8 cellular contexts compared by ENCODE assay signal in genomic region chr12:46385439-46385838, GRCh38. TPM values are rescaled to one million over a fixed set of nuclear protein-coding genes. Genes with fewer than 3 reads are reported as not detected.
DNase-seq lines count a peak whose midpoint lies in the region; TF ChIP-seq lines count a peak whose summit lies in the region.

No MANE protein-coding gene starts in this region.

- H3K4me3 Mint-ChIP-seq in T-helper 1 cell treated with Interleukin-12 subunit alpha and Interleukin-12 subunit beta and Interleukin-4 antibody, amounts not matched to agents 30 μg/mL and 1 μg/mL, for 36 hours, result peak overlapping the region; percentile 37
- peak overlapping the region; percentile 22 for H3K4me3 Mint-ChIP-seq in activated naive CD8-positive, alpha-beta T cell treated with anti-CD3 and anti-CD28 coated beads for 36 hours

- no peak for DNase-seq in T-helper 1 cell
- DNase-seq in activated naive CD8-positive, alpha-beta T cell treated with anti-CD3 and anti-CD28 coated beads for 36 hours, result no peak
- no peak for DNase-seq in tibial artery
- DNase-seq in activated gamma-delta T cell (lab: John Stamatoyannopoulos, UW), result no peak
- no peak for DNase-seq in GF-D8 (lab: John Stamatoyannopoulos, UW)
- DNase-seq in activated CD4-positive, CD25-positive, alpha-beta regulatory T cell treated with anti-CD3 and anti-CD28 coated beads, Interleukin-2, amount 50 U/mL, for 72 hours, result no peak

- H3K9me3 ChIP-seq in liver (ENCODE audit: control insufficient read depth in 4 of 4, low read length in 3 of 4) (no peaks in the 10 kb centered on the region), tibial artery (no peaks in the 10 kb centered on the region)

- H3K4me1 ChIP-seq in liver (ENCODE audit: control insufficient read depth in 4 of 4, insufficient read depth in 4 of 4, low read length in 3 of 4) (peaks cover 8 to 34% (median 29%) of the 10 kb centered on the region in 4 donors), tibial artery (peaks cover 0 to 78% (median 55%) of the 10 kb centered on the region in 4 donors)

- H3K27me3 Mint-ChIP-seq in T-helper 1 cell treated with Interleukin-12 subunit alpha and Interleukin-12 subunit beta and Interleukin-4 antibody, amounts not matched to agents 30 μg/mL and 1 μg/mL, for 36 hours (ENCODE audit: low read depth), result no peaks in the 10 kb centered on the region
- H3K27me3 Mint-ChIP-seq in activated naive CD8-positive, alpha-beta T cell treated with anti-CD3 and anti-CD28 coated beads for 36 hours, result no peaks in the 10 kb centered on the region

- intact Hi-C loops in tibial artery (cut with DNase I; ENCODE audit: low total_unique reads), result loop anchor here (2.0 kb wide), 1 partner anchor 15 kb away; no protein-coding TSS in a partner anchor

- H3K36me3 Mint-ChIP-seq in T-helper 1 cell treated with Interleukin-12 subunit alpha and Interleukin-12 subunit beta and Interleukin-4 antibody, amounts not matched to agents 30 μg/mL and 1 μg/mL, for 36 hours (ENCODE audit: low read depth), result peaks cover 10% of the 10 kb centered on the region
- no peaks in the 10 kb centered on the region for H3K36me3 Mint-ChIP-seq in activated naive CD8-positive, alpha-beta T cell treated with anti-CD3 and anti-CD28 coated beads for 36 hours

- H3K27ac Mint-ChIP-seq in T-helper 1 cell treated with Interleukin-12 subunit alpha and Interleukin-12 subunit beta and Interleukin-4 antibody, amounts not matched to agents 30 μg/mL and 1 μg/mL, for 36 hours, result no peak overlapping the region
- no peak overlapping the region for H3K27ac Mint-ChIP-seq in activated naive CD8-positive, alpha-beta T cell treated with anti-CD3 and anti-CD28 coated beads for 36 hours

- H3K4me3 ChIP-seq in liver (ENCODE audit: low read depth in 1 of 3, low read length in 3 of 3) (peak overlapping the region in 1 of 3 donors; percentile 28), tibial artery (no peak overlapping the region)

- no peak overlapping the region for H3K9ac ChIP-seq in liver (ENCODE audit: low read depth in 1 of 2, low read length in 2 of 2)

- TF ChIP-seq RAD21 in liver (IDR thresholded peaks at IDR 0.05), result peak; percentile 12 to 59

- H3K4me1 Mint-ChIP-seq in T-helper 1 cell treated with Interleukin-12 subunit alpha and Interleukin-12 subunit beta and Interleukin-4 antibody, amounts not matched to agents 30 μg/mL and 1 μg/mL, for 36 hours (ENCODE audit: low read depth), result peaks cover 41% of the 10 kb centered on the region
- H3K4me1 Mint-ChIP-seq in activated naive CD8-positive, alpha-beta T cell treated with anti-CD3 and anti-CD28 coated beads for 36 hours, result peaks cover 51% of the 10 kb centered on the region

- TF ChIP-seq CTCF in liver (IDR thresholded peaks at IDR 0.05; ENCODE audit: low read depth, low read length, missing input control) (no peak), tibial artery (IDR thresholded peaks at IDR 0.05) (no peak)

- H3K27me3 ChIP-seq in liver (ENCODE audit: control insufficient read depth in 4 of 4, insufficient read depth in 4 of 4, low read length in 3 of 4), result no peaks in the 10 kb centered on the region
- H3K27me3 ChIP-seq in tibial artery, result no peaks in the 10 kb centered on the region

- 56% methylated on average over 5 of the region's 5 CpGs for WGBS in liver

- H3K9me3 Mint-ChIP-seq in T-helper 1 cell treated with Interleukin-12 subunit alpha and Interleukin-12 subunit beta and Interleukin-4 antibody, amounts not matched to agents 30 μg/mL and 1 μg/mL, for 36 hours, result no peaks in the 10 kb centered on the region
- no peaks in the 10 kb centered on the region for H3K9me3 Mint-ChIP-seq in activated naive CD8-positive, alpha-beta T cell treated with anti-CD3 and anti-CD28 coated beads for 36 hours

- H3K27ac ChIP-seq in liver (ENCODE audit: low read depth in 1 of 2, low read length in 2 of 2) (peak overlapping the region; percentile 70 to 100), tibial artery (peak overlapping the region; percentile 98 to 99)

- H3K36me3 ChIP-seq in liver (ENCODE audit: control insufficient read depth in 4 of 4, insufficient read depth in 3 of 4, low read depth in 1 of 4, low read length in 3 of 4) (no peaks in the 10 kb centered on the region), tibial artery (no peaks in the 10 kb centered on the region)

TF ChIP-seq in liver, 16 proteins besides CTCF, POLR2A, EP300 and RAD21:
- TF ChIP-seq TAF1 (conservative IDR thresholded peaks at IDR 0.05) (peak; percentile 86), NR2F2 (IDR thresholded peaks at IDR 0.05) (no peak), REST (IDR thresholded peaks at IDR 0.05) (peak; percentile 56), RXRA (IDR thresholded peaks at IDR 0.05) (peak; percentile 69 to 74), FOXA2 (IDR thresholded peaks at IDR 0.05) (no peak), EGR1 (IDR thresholded peaks at IDR 0.05; ENCODE audit: low read depth in 2 of 2) (no peak), MAX (IDR thresholded peaks at IDR 0.05) (peak; percentile 49), JUND (IDR thresholded peaks at IDR 0.05) (peak in 1 of 2 donors; percentile 18), HNF4A (conservative IDR thresholded peaks at IDR 0.05) (peak in 1 of 2 donors; percentile 26), YY1 (IDR thresholded peaks at IDR 0.05) (peak; percentile 55), ATF3 (IDR thresholded peaks at IDR 0.05) (no peak), SP1 (IDR thresholded peaks at IDR 0.05) (peak; percentile 58)
- TF ChIP-seq, protein P1, sequence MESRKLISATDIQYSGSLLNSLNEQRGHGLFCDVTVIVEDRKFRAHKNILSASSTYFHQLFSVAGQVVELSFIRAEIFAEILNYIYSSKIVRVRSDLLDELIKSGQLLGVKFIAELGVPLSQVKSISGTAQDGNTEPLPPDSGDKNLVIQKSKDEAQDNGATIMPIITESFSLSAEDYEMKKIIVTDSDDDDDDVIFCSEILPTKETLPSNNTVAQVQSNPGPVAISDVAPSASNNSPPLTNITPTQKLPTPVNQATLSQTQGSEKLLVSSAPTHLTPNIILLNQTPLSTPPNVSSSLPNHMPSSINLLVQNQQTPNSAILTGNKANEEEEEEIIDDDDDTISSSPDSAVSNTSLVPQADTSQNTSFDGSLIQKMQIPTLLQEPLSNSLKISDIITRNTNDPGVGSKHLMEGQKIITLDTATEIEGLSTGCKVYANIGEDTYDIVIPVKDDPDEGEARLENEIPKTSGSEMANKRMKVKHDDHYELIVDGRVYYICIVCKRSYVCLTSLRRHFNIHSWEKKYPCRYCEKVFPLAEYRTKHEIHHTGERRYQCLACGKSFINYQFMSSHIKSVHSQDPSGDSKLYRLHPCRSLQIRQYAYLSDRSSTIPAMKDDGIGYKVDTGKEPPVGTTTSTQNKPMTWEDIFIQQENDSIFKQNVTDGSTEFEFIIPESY (IDR thresholded peaks at IDR 0.05), result no peak

RNA-seq across cellular contexts. Expression of gene SLC38A2, which starts 12.9 kb away (rescaled TPM):
- total RNA-seq in activated naive CD8-positive, alpha-beta T cell treated with anti-CD3 and anti-CD28 coated beads for 36 hours, result 100 to 1,000 TPM; 227 to 230 TPM
- 100 to 1,000 TPM in 1 of 2 donors, 10 to 100 TPM in 1; 85.7 to 472 TPM for total RNA-seq in liver
- 100 to 1,000 TPM in 1 of 2 donors, 10 to 100 TPM in 1; 50.6 to 109 TPM for polyA plus RNA-seq in liver
